In the genomic region with DNA sequence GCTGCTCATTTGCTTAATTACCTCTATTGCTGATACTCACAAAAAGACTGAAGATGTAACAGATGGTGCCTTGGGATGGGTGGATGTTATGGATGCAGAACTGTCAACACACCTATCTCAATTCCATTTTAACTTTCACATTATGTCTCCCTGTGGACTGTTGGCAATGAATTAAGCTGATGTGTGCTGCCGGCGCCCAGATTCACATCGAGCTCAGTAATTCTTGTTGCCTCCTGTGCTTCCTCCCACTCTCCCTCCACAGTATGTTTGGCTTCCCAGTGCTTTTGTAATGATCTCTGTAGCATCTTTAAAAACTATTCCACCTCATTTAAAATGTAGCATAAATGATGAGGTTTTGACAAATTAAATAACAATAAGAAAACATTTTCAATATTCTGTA, we compare ENCODE assay signal across 15 cellular contexts.
A peak's percentile ranks its signal among the peaks of the same experiment; 100 is the strongest.
DNase-seq lines count a peak whose midpoint lies in the region.
"Had no signal": no experiment of that assay in that cellular context is flagged by ENCODE, and none has a peak within 500 bp of the region (broad histone marks: within the 10 kb centered on the region; RNA-seq: fewer than 3 reads in every experiment).

No MANE protein-coding gene starts in this region.

- intact Hi-C loops in posterior cingulate gyrus (cut with DNase I), result no loop called here

- DNase-seq in Ammon's horn (ENCODE audit: low spot score) (peak; percentile 39), NCI-H1694 (lab: John Stamatoyannopoulos, UW) (peak; percentile 5), NCI-H446 treated with DMSO at 0.1 percent for 48 hours (lab: John Stamatoyannopoulos, UW) (peak; percentile 17), posterior cingulate gyrus (peak in 6 of 10 donors; percentile 11 to 85 (median 34)), HPDE6-E6E7 (ENCODE audit: extremely low spot score) (no peak), OCI-M1 (lab: John Stamatoyannopoulos, UW) (no peak)
- no peak for DNase-seq in activated CD4-positive, alpha-beta T cell treated with anti-CD3 and anti-CD28 coated beads, Interleukin-2, amount 50 U/mL, for 48 hours
- DNase-seq: BE2C; C1 segment of cervical spinal cord; CD4-positive, CD25-positive, alpha-beta regulatory T cell; CD8-positive, alpha-beta memory T cell; COR-L47; DMS153; DMS79; KBM-7 had no signal

Comparison
In these comparisons a context has a peak if more than half of its experiments do, and no peak if none do; other contexts are left out.
1. DNase-seq: peak in Ammon's horn (single experiment), NCI-H1694 (single experiment), NCI-H446 treated with DMSO at 0.1 percent for 48 hours (single experiment) and posterior cingulate gyrus (6 of 10); none in HPDE6-E6E7 (single experiment), OCI-M1 (single experiment) and activated CD4-positive, alpha-beta T cell treated with anti-CD3 and anti-CD28 coated beads, Interleukin-2, amount 50 U/mL, for 48 hours (0 of 2).